In the genomic region with DNA sequence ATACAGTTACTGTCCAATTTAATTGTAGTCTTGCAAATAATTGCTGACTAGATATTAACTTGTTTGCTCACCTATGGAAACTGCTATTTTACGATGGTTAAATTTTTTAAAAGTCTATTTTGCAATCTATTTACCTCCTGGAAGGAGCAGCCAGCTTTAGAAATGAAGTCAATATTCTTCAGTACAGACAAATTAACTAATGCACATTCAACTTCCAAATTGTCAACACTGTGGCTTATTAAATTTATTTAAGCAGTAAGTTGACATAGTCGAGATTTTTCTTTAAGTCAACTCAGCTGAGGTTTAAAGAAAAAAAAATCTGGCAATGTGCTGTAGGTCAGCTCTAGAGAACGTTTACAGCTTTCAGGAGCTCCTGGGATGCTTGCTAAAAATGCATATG, we compare ENCODE assay signal across 23 cellular contexts.
"Had no signal": no experiment of that assay in that cellular context is flagged by ENCODE, and none has a peak within 500 bp of the region (broad histone marks: within the 10 kb centered on the region; RNA-seq: fewer than 3 reads in every experiment).

No MANE protein-coding gene starts in this region.

- H3K4me3 ChIP-seq: cardiac muscle cell, MG63, PC-9 had no signal

- H3K27me3 ChIP-seq: brain microvascular endothelial cell, cardiac muscle cell, MG63 had no signal

- H3K27me3 Mint-ChIP-seq: activated B cell treated with CpG ODN at 0.5 μM for 24 hours; activated CD4-positive, alpha-beta memory T cell treated with anti-CD3 and anti-CD28 coated beads for 36 hours; activated CD4-positive, alpha-beta T cell treated with anti-CD3 and anti-CD28 coated beads, Interleukin-2, amount 10 ng/mL, durations not matched to agents 24 days and 14 days; activated naive CD4-positive, alpha-beta T cell treated with anti-CD3 and anti-CD28 coated beads, Interleukin-2, amount 10 ng/mL, durations not matched to agents 7 days and 5 days; activated naive CD8-positive, alpha-beta T cell treated with anti-CD3 and anti-CD28 coated beads for 36 hours; IgD-negative memory B cell; T-helper 17 cell had no signal

- H3K27ac ChIP-seq: brain microvascular endothelial cell, cardiac muscle cell, KMS-11, PC-9 had no signal

- H3K27ac Mint-ChIP-seq: activated B cell treated with CpG ODN at 0.5 μM for 24 hours; activated CD4-positive, alpha-beta memory T cell treated with anti-CD3 and anti-CD28 coated beads for 36 hours; activated CD4-positive, alpha-beta T cell treated with anti-CD3 and anti-CD28 coated beads, Interleukin-2, amount 10 ng/mL, durations not matched to agents 24 days and 14 days; activated naive CD4-positive, alpha-beta T cell treated with anti-CD3 and anti-CD28 coated beads, Interleukin-2, amount 10 ng/mL, durations not matched to agents 7 days and 5 days; activated naive CD8-positive, alpha-beta T cell treated with anti-CD3 and anti-CD28 coated beads for 36 hours; IgD-negative memory B cell; T-helper 17 cell had no signal

- H3K4me1 Mint-ChIP-seq: activated B cell treated with CpG ODN at 0.5 μM for 24 hours; activated naive CD8-positive, alpha-beta T cell treated with anti-CD3 and anti-CD28 coated beads for 36 hours; IgD-negative memory B cell; T-helper 17 cell had no signal

- H3K4me3 Mint-ChIP-seq: activated B cell treated with CpG ODN at 0.5 μM for 24 hours; activated CD4-positive, alpha-beta memory T cell treated with anti-CD3 and anti-CD28 coated beads for 36 hours; activated CD4-positive, alpha-beta T cell treated with anti-CD3 and anti-CD28 coated beads, Interleukin-2, amount 10 ng/mL, durations not matched to agents 24 days and 14 days; activated naive CD4-positive, alpha-beta T cell treated with anti-CD3 and anti-CD28 coated beads, Interleukin-2, amount 10 ng/mL, durations not matched to agents 7 days and 5 days; activated naive CD8-positive, alpha-beta T cell treated with anti-CD3 and anti-CD28 coated beads for 36 hours; activated T-cell treated with anti-CD3 and anti-CD28 coated beads, Interleukin-2, amount 50 U/mL, for 4 hours; IgD-negative memory B cell; T-helper 17 cell had no signal

- H3K9me3 Mint-ChIP-seq: activated B cell treated with CpG ODN at 0.5 μM for 24 hours; activated T-cell treated with anti-CD3 and anti-CD28 coated beads, Interleukin-2, amount 50 U/mL, for 4 hours; IgD-negative memory B cell had no signal

- DNase-seq: activated B cell treated with CpG ODN at 0.5 μM for 24 hours; activated CD4-positive, alpha-beta memory T cell treated with anti-CD3 and anti-CD28 coated beads for 36 hours; activated CD4-positive, alpha-beta T cell treated with anti-CD3 and anti-CD28 coated beads for 1 hour; activated CD4-positive, alpha-beta T cell treated with anti-CD3 and anti-CD28 coated beads, Interleukin-2, amount 10 ng/mL, durations not matched to agents 24 days and 14 days; activated CD8-positive, alpha-beta memory T cell treated with anti-CD3 and anti-CD28 coated beads for 24 hours; activated gamma-delta T cell; activated naive CD4-positive, alpha-beta T cell treated with anti-CD3 and anti-CD28 coated beads, Interleukin-2, amount 10 ng/mL, durations not matched to agents 7 days and 5 days; activated naive CD8-positive, alpha-beta T cell treated with anti-CD3 and anti-CD28 coated beads for 36 hours; activated T-cell treated with anti-CD3 and anti-CD28 coated beads, Interleukin-2, amount 50 U/mL, for 4 hours; brain microvascular endothelial cell; cerebellar nuclear complex; MG63; NCI-H187; NCI-H2081 treated with DMSO at 0.1 percent for 48 hours; NCI-H446; NCI-H524; PC-9; SIG-M5; T-helper 17 cell; T-helper 9 cell had no signal

- H3K36me3 ChIP-seq: cardiac muscle cell, MG63 had no signal
